1 cellular context compared by ENCODE assay signal in the genomic region with DNA sequence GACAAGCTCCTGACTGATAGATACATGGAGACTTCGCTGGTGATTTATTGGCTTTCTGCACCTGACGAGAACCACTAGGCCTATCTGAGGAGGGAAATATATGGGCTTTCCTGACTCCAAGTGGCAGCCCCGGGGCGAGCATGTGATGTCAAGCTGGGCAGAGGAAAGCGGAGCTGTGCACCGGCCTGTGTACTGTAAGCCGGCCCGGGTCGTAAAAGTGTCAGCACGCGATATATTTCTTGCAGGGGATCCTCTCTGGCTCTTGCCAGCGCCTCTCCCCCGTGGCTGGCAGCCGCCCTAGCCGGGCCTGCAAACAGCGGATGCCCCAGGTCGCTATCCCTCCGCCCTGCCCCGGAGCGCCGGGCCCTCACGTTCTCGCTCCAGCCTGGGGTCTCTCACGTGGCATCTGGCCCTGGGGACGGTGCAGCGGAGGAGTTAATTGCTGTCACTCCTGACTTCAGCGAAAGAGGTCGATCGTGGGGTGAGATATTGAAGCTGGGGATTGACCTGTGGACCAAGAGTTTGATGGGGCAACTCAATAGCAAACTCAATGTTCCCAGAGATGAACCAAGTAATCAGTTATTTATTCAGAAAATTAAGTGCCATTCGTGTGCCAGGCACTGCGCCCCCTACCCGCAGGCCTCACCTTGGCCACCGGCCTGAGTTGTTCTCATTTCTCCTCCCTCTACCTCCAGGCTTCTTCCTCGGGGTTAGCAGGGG.
TF ChIP-seq lines count a peak whose summit lies in the region.

No MANE protein-coding gene starts in this region.

TF ChIP-seq in HepG2, 621 proteins besides CTCF, POLR2A, EP300 and RAD21 (continued from another document and continues in another):
- TF ChIP-seq, protein P1, sequence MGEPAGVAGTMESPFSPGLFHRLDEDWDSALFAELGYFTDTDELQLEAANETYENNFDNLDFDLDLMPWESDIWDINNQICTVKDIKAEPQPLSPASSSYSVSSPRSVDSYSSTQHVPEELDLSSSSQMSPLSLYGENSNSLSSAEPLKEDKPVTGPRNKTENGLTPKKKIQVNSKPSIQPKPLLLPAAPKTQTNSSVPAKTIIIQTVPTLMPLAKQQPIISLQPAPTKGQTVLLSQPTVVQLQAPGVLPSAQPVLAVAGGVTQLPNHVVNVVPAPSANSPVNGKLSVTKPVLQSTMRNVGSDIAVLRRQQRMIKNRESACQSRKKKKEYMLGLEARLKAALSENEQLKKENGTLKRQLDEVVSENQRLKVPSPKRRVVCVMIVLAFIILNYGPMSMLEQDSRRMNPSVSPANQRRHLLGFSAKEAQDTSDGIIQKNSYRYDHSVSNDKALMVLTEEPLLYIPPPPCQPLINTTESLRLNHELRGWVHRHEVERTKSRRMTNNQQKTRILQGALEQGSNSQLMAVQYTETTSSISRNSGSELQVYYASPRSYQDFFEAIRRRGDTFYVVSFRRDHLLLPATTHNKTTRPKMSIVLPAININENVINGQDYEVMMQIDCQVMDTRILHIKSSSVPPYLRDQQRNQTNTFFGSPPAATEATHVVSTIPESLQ (CRISPR knock-in tag; conservative IDR thresholded peaks at IDR 0.05) = no peak
- TF ChIP-seq, protein P2, sequence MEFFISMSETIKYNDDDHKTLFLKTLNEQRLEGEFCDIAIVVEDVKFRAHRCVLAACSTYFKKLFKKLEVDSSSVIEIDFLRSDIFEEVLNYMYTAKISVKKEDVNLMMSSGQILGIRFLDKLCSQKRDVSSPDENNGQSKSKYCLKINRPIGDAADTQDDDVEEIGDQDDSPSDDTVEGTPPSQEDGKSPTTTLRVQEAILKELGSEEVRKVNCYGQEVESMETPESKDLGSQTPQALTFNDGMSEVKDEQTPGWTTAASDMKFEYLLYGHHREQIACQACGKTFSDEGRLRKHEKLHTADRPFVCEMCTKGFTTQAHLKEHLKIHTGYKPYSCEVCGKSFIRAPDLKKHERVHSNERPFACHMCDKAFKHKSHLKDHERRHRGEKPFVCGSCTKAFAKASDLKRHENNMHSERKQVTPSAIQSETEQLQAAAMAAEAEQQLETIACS (CRISPR knock-in tag; IDR thresholded peaks at IDR 0.05) = no peak
- TF ChIP-seq FOSL2 (CRISPR knock-in tag; IDR thresholded peaks at IDR 0.05) = no peak
- no peak; the same call in 1 of the 2 replicates for TF ChIP-seq TGIF2 (CRISPR knock-in tag; IDR thresholded peaks at IDR 0.05)
- TF ChIP-seq MEIS2 (CRISPR knock-in tag; IDR thresholded peaks at IDR 0.05) = peak; percentile 42; the same call in 1 of the 2 replicates
- no peak for TF ChIP-seq SIN3B (IDR thresholded peaks at IDR 0.05; ENCODE audit: low read length)
- no peak for TF ChIP-seq NFYC (CRISPR knock-in tag; IDR thresholded peaks at IDR 0.05)
- TF ChIP-seq ZBTB38 (CRISPR knock-in tag; IDR thresholded peaks at IDR 0.05) = 0 out of 2 replicates have a peak, but pooled peaks have one; percentile 31
- no peak for TF ChIP-seq MAFK (conservative IDR thresholded peaks at IDR 0.05 in 1 of 2, IDR thresholded peaks at IDR 0.05 in 1 of 2; ENCODE audit: low read length in 2 of 2)
- TF ChIP-seq, protein P3, sequence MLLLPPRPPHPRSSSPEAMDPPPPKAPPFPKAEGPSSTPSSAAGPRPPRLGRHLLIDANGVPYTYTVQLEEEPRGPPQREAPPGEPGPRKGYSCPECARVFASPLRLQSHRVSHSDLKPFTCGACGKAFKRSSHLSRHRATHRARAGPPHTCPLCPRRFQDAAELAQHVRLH (CRISPR knock-in tag; IDR thresholded peaks at IDR 0.05; ENCODE audit: borderline replicate concordance, low read depth) = 0 out of 2 replicates have a peak, but pooled peaks have one; percentile 16
- no peak for TF ChIP-seq ZNF572 (CRISPR knock-in tag; IDR thresholded peaks at IDR 0.05)
- TF ChIP-seq ZNF768 (CRISPR knock-in tag; IDR thresholded peaks at IDR 0.05) = peak; percentile 62; the same call in 1 of the 2 replicates
- peak; percentile 75 for TF ChIP-seq ZNF883 (CRISPR knock-in tag; IDR thresholded peaks at IDR 0.05; ENCODE audit: not compliant biosample characterization)
- no peak for TF ChIP-seq ELF4 (CRISPR knock-in tag; IDR thresholded peaks at IDR 0.05; ENCODE audit: borderline replicate concordance)
- TF ChIP-seq MBD4 (IDR thresholded peaks at IDR 0.05; ENCODE audit: borderline replicate concordance, low read length) = no peak
- TF ChIP-seq, protein P4, sequence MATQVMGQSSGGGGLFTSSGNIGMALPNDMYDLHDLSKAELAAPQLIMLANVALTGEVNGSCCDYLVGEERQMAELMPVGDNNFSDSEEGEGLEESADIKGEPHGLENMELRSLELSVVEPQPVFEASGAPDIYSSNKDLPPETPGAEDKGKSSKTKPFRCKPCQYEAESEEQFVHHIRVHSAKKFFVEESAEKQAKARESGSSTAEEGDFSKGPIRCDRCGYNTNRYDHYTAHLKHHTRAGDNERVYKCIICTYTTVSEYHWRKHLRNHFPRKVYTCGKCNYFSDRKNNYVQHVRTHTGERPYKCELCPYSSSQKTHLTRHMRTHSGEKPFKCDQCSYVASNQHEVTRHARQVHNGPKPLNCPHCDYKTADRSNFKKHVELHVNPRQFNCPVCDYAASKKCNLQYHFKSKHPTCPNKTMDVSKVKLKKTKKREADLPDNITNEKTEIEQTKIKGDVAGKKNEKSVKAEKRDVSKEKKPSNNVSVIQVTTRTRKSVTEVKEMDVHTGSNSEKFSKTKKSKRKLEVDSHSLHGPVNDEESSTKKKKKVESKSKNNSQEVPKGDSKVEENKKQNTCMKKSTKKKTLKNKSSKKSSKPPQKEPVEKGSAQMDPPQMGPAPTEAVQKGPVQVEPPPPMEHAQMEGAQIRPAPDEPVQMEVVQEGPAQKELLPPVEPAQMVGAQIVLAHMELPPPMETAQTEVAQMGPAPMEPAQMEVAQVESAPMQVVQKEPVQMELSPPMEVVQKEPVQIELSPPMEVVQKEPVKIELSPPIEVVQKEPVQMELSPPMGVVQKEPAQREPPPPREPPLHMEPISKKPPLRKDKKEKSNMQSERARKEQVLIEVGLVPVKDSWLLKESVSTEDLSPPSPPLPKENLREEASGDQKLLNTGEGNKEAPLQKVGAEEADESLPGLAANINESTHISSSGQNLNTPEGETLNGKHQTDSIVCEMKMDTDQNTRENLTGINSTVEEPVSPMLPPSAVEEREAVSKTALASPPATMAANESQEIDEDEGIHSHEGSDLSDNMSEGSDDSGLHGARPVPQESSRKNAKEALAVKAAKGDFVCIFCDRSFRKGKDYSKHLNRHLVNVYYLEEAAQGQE (IDR thresholded peaks at IDR 0.05; ENCODE audit: borderline replicate concordance in 1 of 2, low read depth in 1 of 2, low read length in 2 of 2) = no peak
- no peak for TF ChIP-seq SRY (CRISPR knock-in tag; IDR thresholded peaks at IDR 0.05)
- no peak for TF ChIP-seq JDP2 (CRISPR knock-in tag; IDR thresholded peaks at IDR 0.05; ENCODE audit: borderline replicate concordance)
- TF ChIP-seq, protein P5, sequence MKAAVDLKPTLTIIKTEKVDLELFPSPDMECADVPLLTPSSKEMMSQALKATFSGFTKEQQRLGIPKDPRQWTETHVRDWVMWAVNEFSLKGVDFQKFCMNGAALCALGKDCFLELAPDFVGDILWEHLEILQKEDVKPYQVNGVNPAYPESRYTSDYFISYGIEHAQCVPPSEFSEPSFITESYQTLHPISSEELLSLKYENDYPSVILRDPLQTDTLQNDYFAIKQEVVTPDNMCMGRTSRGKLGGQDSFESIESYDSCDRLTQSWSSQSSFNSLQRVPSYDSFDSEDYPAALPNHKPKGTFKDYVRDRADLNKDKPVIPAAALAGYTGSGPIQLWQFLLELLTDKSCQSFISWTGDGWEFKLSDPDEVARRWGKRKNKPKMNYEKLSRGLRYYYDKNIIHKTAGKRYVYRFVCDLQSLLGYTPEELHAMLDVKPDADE (CRISPR knock-in tag; IDR thresholded peaks at IDR 0.05) = no peak
- no peak for TF ChIP-seq CBX5 (CRISPR knock-in tag; IDR thresholded peaks at IDR 0.05; ENCODE audit: borderline replicate concordance)
- TF ChIP-seq ZBTB7A (CRISPR knock-in tag; IDR thresholded peaks at IDR 0.05) = peak; percentile 55; the same call in 1 of the 2 replicates
- TF ChIP-seq ZNF143 (CRISPR knock-in tag; IDR thresholded peaks at IDR 0.05) = no peak
- TF ChIP-seq, protein P6, sequence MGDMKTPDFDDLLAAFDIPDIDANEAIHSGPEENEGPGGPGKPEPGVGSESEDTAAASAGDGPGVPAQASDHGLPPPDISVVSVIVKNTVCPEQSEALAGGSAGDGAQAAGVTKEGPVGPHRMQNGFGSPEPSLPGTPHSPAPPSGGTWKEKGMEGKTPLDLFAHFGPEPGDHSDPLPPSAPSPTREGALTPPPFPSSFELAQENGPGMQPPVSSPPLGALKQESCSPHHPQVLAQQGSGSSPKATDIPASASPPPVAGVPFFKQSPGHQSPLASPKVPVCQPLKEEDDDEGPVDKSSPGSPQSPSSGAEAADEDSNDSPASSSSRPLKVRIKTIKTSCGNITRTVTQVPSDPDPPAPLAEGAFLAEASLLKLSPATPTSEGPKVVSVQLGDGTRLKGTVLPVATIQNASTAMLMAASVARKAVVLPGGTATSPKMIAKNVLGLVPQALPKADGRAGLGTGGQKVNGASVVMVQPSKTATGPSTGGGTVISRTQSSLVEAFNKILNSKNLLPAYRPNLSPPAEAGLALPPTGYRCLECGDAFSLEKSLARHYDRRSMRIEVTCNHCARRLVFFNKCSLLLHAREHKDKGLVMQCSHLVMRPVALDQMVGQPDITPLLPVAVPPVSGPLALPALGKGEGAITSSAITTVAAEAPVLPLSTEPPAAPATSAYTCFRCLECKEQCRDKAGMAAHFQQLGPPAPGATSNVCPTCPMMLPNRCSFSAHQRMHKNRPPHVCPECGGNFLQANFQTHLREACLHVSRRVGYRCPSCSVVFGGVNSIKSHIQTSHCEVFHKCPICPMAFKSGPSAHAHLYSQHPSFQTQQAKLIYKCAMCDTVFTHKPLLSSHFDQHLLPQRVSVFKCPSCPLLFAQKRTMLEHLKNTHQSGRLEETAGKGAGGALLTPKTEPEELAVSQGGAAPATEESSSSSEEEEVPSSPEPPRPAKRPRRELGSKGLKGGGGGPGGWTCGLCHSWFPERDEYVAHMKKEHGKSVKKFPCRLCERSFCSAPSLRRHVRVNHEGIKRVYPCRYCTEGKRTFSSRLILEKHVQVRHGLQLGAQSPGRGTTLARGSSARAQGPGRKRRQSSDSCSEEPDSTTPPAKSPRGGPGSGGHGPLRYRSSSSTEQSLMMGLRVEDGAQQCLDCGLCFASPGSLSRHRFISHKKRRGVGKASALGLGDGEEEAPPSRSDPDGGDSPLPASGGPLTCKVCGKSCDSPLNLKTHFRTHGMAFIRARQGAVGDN (CRISPR knock-in tag; IDR thresholded peaks at IDR 0.05) = peak; percentile 98
- peak; percentile 82; the same call in 1 of the 2 replicates for TF ChIP-seq EEA1 (CRISPR knock-in tag; IDR thresholded peaks at IDR 0.05; ENCODE audit: borderline replicate concordance)
- no peak for TF ChIP-seq HNRNPL (IDR thresholded peaks at IDR 0.05; ENCODE audit: low read depth, low read length)
- no peak for TF ChIP-seq ZFP62 (CRISPR knock-in tag; IDR thresholded peaks at IDR 0.05)
- TF ChIP-seq ARNT2 (CRISPR knock-in tag; IDR thresholded peaks at IDR 0.05; ENCODE audit: low read depth) = no peak
- TF ChIP-seq, protein P7, sequence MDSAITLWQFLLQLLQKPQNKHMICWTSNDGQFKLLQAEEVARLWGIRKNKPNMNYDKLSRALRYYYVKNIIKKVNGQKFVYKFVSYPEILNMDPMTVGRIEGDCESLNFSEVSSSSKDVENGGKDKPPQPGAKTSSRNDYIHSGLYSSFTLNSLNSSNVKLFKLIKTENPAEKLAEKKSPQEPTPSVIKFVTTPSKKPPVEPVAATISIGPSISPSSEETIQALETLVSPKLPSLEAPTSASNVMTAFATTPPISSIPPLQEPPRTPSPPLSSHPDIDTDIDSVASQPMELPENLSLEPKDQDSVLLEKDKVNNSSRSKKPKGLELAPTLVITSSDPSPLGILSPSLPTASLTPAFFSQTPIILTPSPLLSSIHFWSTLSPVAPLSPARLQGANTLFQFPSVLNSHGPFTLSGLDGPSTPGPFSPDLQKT (CRISPR knock-in tag; IDR thresholded peaks at IDR 0.05; ENCODE audit: borderline replicate concordance) = no peak
- no peak for TF ChIP-seq PHF5A (CRISPR knock-in tag; IDR thresholded peaks at IDR 0.05; ENCODE audit: low read depth, unreplicated experiment)
- no peak for TF ChIP-seq ZNF20 (CRISPR knock-in tag; IDR thresholded peaks at IDR 0.05)
- TF ChIP-seq POLR2AphosphoS2 (IDR thresholded peaks at IDR 0.05; ENCODE audit: low read depth, low read length) = no peak
- TF ChIP-seq, protein P8, sequence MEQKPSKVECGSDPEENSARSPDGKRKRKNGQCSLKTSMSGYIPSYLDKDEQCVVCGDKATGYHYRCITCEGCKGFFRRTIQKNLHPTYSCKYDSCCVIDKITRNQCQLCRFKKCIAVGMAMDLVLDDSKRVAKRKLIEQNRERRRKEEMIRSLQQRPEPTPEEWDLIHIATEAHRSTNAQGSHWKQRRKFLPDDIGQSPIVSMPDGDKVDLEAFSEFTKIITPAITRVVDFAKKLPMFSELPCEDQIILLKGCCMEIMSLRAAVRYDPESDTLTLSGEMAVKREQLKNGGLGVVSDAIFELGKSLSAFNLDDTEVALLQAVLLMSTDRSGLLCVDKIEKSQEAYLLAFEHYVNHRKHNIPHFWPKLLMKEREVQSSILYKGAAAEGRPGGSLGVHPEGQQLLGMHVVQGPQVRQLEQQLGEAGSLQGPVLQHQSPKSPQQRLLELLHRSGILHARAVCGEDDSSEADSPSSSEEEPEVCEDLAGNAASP (CRISPR knock-in tag; IDR thresholded peaks at IDR 0.05; ENCODE audit: borderline replicate concordance) = no peak
- TF ChIP-seq IKZF1 (IDR thresholded peaks at IDR 0.05) = no peak
- TF ChIP-seq, protein P9, sequence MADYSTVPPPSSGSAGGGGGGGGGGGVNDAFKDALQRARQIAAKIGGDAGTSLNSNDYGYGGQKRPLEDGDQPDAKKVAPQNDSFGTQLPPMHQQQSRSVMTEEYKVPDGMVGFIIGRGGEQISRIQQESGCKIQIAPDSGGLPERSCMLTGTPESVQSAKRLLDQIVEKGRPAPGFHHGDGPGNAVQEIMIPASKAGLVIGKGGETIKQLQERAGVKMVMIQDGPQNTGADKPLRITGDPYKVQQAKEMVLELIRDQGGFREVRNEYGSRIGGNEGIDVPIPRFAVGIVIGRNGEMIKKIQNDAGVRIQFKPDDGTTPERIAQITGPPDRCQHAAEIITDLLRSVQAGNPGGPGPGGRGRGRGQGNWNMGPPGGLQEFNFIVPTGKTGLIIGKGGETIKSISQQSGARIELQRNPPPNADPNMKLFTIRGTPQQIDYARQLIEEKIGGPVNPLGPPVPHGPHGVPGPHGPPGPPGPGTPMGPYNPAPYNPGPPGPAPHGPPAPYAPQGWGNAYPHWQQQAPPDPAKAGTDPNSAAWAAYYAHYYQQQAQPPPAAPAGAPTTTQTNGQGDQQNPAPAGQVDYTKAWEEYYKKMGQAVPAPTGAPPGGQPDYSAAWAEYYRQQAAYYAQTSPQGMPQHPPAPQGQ (CRISPR knock-in tag; IDR thresholded peaks at IDR 0.05; ENCODE audit: borderline replicate concordance) = no peak
- no peak for TF ChIP-seq MAF1 (CRISPR knock-in tag; IDR thresholded peaks at IDR 0.05; ENCODE audit: borderline replicate concordance)
- no peak for TF ChIP-seq ZNF552 (CRISPR knock-in tag; IDR thresholded peaks at IDR 0.05; ENCODE audit: borderline replicate concordance)
- TF ChIP-seq, protein P10, sequence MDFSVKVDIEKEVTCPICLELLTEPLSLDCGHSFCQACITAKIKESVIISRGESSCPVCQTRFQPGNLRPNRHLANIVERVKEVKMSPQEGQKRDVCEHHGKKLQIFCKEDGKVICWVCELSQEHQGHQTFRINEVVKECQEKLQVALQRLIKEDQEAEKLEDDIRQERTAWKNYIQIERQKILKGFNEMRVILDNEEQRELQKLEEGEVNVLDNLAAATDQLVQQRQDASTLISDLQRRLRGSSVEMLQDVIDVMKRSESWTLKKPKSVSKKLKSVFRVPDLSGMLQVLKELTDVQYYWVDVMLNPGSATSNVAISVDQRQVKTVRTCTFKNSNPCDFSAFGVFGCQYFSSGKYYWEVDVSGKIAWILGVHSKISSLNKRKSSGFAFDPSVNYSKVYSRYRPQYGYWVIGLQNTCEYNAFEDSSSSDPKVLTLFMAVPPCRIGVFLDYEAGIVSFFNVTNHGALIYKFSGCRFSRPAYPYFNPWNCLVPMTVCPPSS (IDR thresholded peaks at IDR 0.05) = no peak
- TF ChIP-seq KLF12 (CRISPR knock-in tag; IDR thresholded peaks at IDR 0.05; ENCODE audit: borderline replicate concordance) = 0 out of 2 replicates have a peak, but pooled peaks have one; percentile 36
